In genomic region chr14:98598576-98598975, GRCh38 we compare ENCODE assay signal across 23 cellular contexts.
"Had no signal": no experiment of that assay in that cellular context is flagged by ENCODE, and none has a peak within 500 bp of the region (broad histone marks: within the 10 kb centered on the region; RNA-seq: fewer than 3 reads in every experiment).

No MANE protein-coding gene starts in this region.

- H3K36me3 ChIP-seq: colonic mucosa, gastroesophageal sphincter, heart right ventricle, left lung, lower lobe of right lung had no signal

- H3K4me1 ChIP-seq: colonic mucosa, foreskin keratinocyte, gastroesophageal sphincter, heart right ventricle, left lung, lower lobe of right lung had no signal

- H3K27ac Mint-ChIP-seq: dendritic cell treated with granulocyte-macrophage colony-stimulating factor and Interleukin-4, amounts not matched to agents 40 ng/mL and 50 ng/mL, for 4 days; effector memory CD8-positive, alpha-beta T cell; endodermal cell; memory B cell had no signal

- H3K27me3 Mint-ChIP-seq: dendritic cell treated with granulocyte-macrophage colony-stimulating factor and Interleukin-4, amounts not matched to agents 40 ng/mL and 50 ng/mL, for 4 days; effector memory CD8-positive, alpha-beta T cell; memory B cell had no signal

- H3K27ac ChIP-seq: colonic mucosa, epithelial cell of prostate, foreskin keratinocyte, gastroesophageal sphincter, heart right ventricle, left lung, lower lobe of right lung had no signal

- H3K9me3 ChIP-seq: colonic mucosa had no signal

- DNase-seq: colonic mucosa; cortex of kidney; effector CD8-positive, alpha-beta T cell; effector memory CD8-positive, alpha-beta T cell; endodermal cell; erythroblast; glutamatergic neuron; head of caudate nucleus; heart right ventricle; hippocampal formation; left cardiac atrium; left lung; left ventricle myocardium superior; lower lobe of right lung; mammary epithelial cell; mesendoderm; midbrain had no signal

- H3K27me3 ChIP-seq: colonic mucosa, foreskin keratinocyte, left lung had no signal

- ATAC-seq: effector memory CD8-positive, alpha-beta T cell; esophagus mucosa; foreskin keratinocyte; gastroesophageal sphincter; heart right ventricle; left cardiac atrium; left lung; left ventricle myocardium superior; lower lobe of right lung had no signal

- H3K4me3 Mint-ChIP-seq: dendritic cell treated with granulocyte-macrophage colony-stimulating factor and Interleukin-4, amounts not matched to agents 40 ng/mL and 50 ng/mL, for 4 days; effector memory CD8-positive, alpha-beta T cell; endodermal cell; memory B cell had no signal

- H3K4me3 ChIP-seq: colonic mucosa, gastroesophageal sphincter, heart right ventricle, left lung, lower lobe of right lung had no signal

- H3K36me3 Mint-ChIP-seq: memory B cell had no signal

- H3K4me1 Mint-ChIP-seq: endodermal cell, memory B cell had no signal
